In genomic region chr20:37347347-37347823, GRCh38 we compare ENCODE assay signal across 13 cellular contexts. TPM values are rescaled to one million over a fixed set of nuclear protein-coding genes. Genes with fewer than 3 reads are reported as not detected.
A peak's percentile ranks its signal among the peaks of the same experiment; 100 is the strongest.
DNase-seq lines count a peak whose midpoint lies in the region; ATAC-seq, FAIRE-seq and TF ChIP-seq lines count a peak whose summit lies in the region.
"Had no signal": no experiment of that assay in that cellular context is flagged by ENCODE, and none has a peak within 500 bp of the region (broad histone marks: within the 10 kb centered on the region; RNA-seq: fewer than 3 reads in every experiment).

No MANE protein-coding gene starts in this region.

- TSS peak; percentile 51 for BruUV-seq in endothelial cell of umbilical vein (replicated peaks; lab: Mats Ljungman, UMichigan)

- H3K27ac ChIP-seq in OCI-LY3 (ENCODE audit: low read length) (peak overlapping the region; percentile 86), endothelial cell of umbilical vein (ENCODE audit: insufficient read depth, low read depth, low read length) (no peak overlapping the region), prostate gland (peak overlapping the region; percentile 91 to 93), gastrocnemius medialis (no peak overlapping the region)

- FAIRE-seq in endothelial cell of umbilical vein (lab: Jason Lieb, UNC): no peak
- FAIRE-seq: GM18507 had no signal

- POLR2A ChIA-PET in endothelial cell of umbilical vein (lab: Charles Lee): no interaction called here

- no peaks in the 10 kb centered on the region for H3K9me3 ChIP-seq in OCI-LY3 (ENCODE audit: insufficient read depth, low read length)
- no peaks in the 10 kb centered on the region for H3K9me3 ChIP-seq in endothelial cell of umbilical vein (replicated peaks; ENCODE audit: control insufficient read depth, insufficient read depth, low read length)
- H3K9me3 ChIP-seq in prostate gland: no peaks in the 10 kb centered on the region
- H3K9me3 ChIP-seq in gastrocnemius medialis: no peaks in the 10 kb centered on the region

- H3K27me3 ChIP-seq in OCI-LY3 (ENCODE audit: low read depth, low read length): no peaks in the 10 kb centered on the region
- no peaks in the 10 kb centered on the region for H3K27me3 ChIP-seq in endothelial cell of umbilical vein (ENCODE audit: control insufficient read depth in 2 of 2, insufficient read depth in 2 of 2, low read length in 2 of 2)
- H3K27me3 ChIP-seq in prostate gland (replicated peaks; ENCODE audit: insufficient read depth): no peaks in the 10 kb centered on the region
- H3K27me3 ChIP-seq in gastrocnemius medialis: peaks cover 3 to 13% (median 10%) of the 10 kb centered on the region in 3 donors

- dilution Hi-C loops in endothelial cell of umbilical vein (cut with MboI; ENCODE audit: extremely low pct_ligation_motif_present, low sequenced_read_pairs): no loop called here

- no peaks in the 10 kb centered on the region for H3K9me1 ChIP-seq in endothelial cell of umbilical vein (replicated peaks; ENCODE audit: control insufficient read depth, extremely low read depth, insufficient read depth, low read length)

- peaks cover 55% of the 10 kb centered on the region for H4K20me1 ChIP-seq in OCI-LY3 (ENCODE audit: insufficient read depth, low read length)
- H4K20me1 ChIP-seq in endothelial cell of umbilical vein (replicated peaks; ENCODE audit: control insufficient read depth, extremely low read depth, insufficient read depth, low read length): peaks cover 3% of the 10 kb centered on the region

- TF ChIP-seq POLR2A in endothelial cell of umbilical vein (IDR thresholded peaks at IDR 0.05; ENCODE audit: low read depth, low read length): no peak
- TF ChIP-seq POLR2A in prostate gland (IDR thresholded peaks at IDR 0.05): no peak
- TF ChIP-seq POLR2A in gastrocnemius medialis (IDR thresholded peaks at IDR 0.05): no peak

- peaks cover 77% of the 10 kb centered on the region for H3K4me1 ChIP-seq in OCI-LY3 (ENCODE audit: low read length)
- peaks cover 16% of the 10 kb centered on the region for H3K4me1 ChIP-seq in endothelial cell of umbilical vein (ENCODE audit: control insufficient read depth, extremely low read depth, insufficient read depth, low read length)
- peaks cover 15% of the 10 kb centered on the region for H3K4me1 ChIP-seq in prostate gland (replicated peaks)
- no peaks in the 10 kb centered on the region for H3K4me1 ChIP-seq in gastrocnemius medialis

- TF ChIP-seq CTCF in OCI-LY3 (IDR thresholded peaks at IDR 0.05; ENCODE audit: low read depth, low read length) (no peak), endothelial cell of umbilical vein (IDR thresholded peaks at IDR 0.05; ENCODE audit: extremely low read depth in 1 of 2, insufficient read depth in 1 of 2, low read depth in 1 of 2, low read length in 2 of 2) (no peak), prostate gland (IDR thresholded peaks at IDR 0.05) (no peak), gastrocnemius medialis (IDR thresholded peaks at IDR 0.05 in 4 of 5, conservative IDR thresholded peaks at IDR 0.05 in 1 of 5) (no peak)

- peak overlapping the region; percentile 98 for H3K4me2 ChIP-seq in OCI-LY3 (ENCODE audit: low read length)
- H3K4me2 ChIP-seq in endothelial cell of umbilical vein (ENCODE audit: insufficient read depth, low read length): peak overlapping the region; percentile 76

- intact Hi-C loops in endothelial cell of umbilical vein (cut with micrococcal nuclease) (loop anchor here (2.0 to 5.0 kb wide), 2 partner anchors 37 to 50 kb away; no protein-coding TSS in a partner anchor), prostate gland (cut with DNase I) (no loop called here), gastrocnemius medialis (cut with DNase I; ENCODE audit: low total_unique reads) (no loop called here)

- 85% methylated on average over 7 of the region's 7 CpGs for WGBS in prostate gland

- H3K79me2 ChIP-seq in OCI-LY3 (ENCODE audit: low read length): peaks cover 84% of the 10 kb centered on the region
- H3K79me2 ChIP-seq in endothelial cell of umbilical vein (ENCODE audit: control insufficient read depth, insufficient read depth, low read length): peaks cover 59% of the 10 kb centered on the region

- in situ Hi-C loops in gastrocnemius medialis (cut with MboI; ENCODE audit: low sequenced_read_pairs in 4 of 4): no loop called here

- ATAC-seq in activated CD4-positive, CD25-positive, alpha-beta regulatory T cell treated with anti-CD3 and anti-CD28 coated beads, Interleukin-2, amount 50 U/mL, for 24 hours: no peak
- ATAC-seq in gastrocnemius medialis: no peak

- no peak overlapping the region for H2AFZ ChIP-seq in OCI-LY3 (ENCODE audit: low read depth, low read length)
- no peak overlapping the region for H2AFZ ChIP-seq in endothelial cell of umbilical vein (ENCODE audit: low read depth, low read length)

- CTCF ChIA-PET in endothelial cell of umbilical vein (lab: Charles Lee): interaction anchor here (1.0 to 1.5 kb wide), 3 partner anchors 9 to 14 kb away, joined by 3 to 6 read pairs (median 3); no protein-coding TSS in a partner anchor

- H3K4me3 ChIP-seq in OCI-LY3 (ENCODE audit: low read length) (peak overlapping the region; percentile 86), endothelial cell of umbilical vein (replicated peaks in 1 of 3; ENCODE audit: insufficient read depth in 1 of 3, low read depth in 1 of 3, low read length in 3 of 3) (no peak overlapping the region), prostate gland (peak overlapping the region in 1 of 2 donors; percentile 70), gastrocnemius medialis (no peak overlapping the region)

- DNase-seq in D341Med (ENCODE audit: low spot score) (peak; percentile 9), endothelial cell of umbilical vein (ENCODE audit: low read depth, low spot score) (no peak), prostate gland (ENCODE audit: low spot score) (no peak), NCI-H2081 treated with DMSO at 0.1 percent for 48 hours (lab: John Stamatoyannopoulos, UW) (no peak), gastrocnemius medialis (no peak), NOMO-1 treated with dmso at 0.1 percent for 144 hours (lab: John Stamatoyannopoulos, UW; ENCODE audit: unreplicated experiment) (no peak)
- DNase-seq: activated CD4-positive, CD25-positive, alpha-beta regulatory T cell; erythroblast; NCI-H2171; occipital lobe had no signal

- peak overlapping the region; percentile 98 for H3K9ac ChIP-seq in OCI-LY3 (ENCODE audit: low read length)
- H3K9ac ChIP-seq in endothelial cell of umbilical vein (replicated peaks; ENCODE audit: extremely low read depth, insufficient read depth, low read length): no peak overlapping the region

- H3K36me3 ChIP-seq in OCI-LY3 (replicated peaks; ENCODE audit: low read depth, low read length): peaks cover 53% of the 10 kb centered on the region
- peaks cover 3 to 6% of the 10 kb centered on the region in 2 experiments for H3K36me3 ChIP-seq in endothelial cell of umbilical vein (ENCODE audit: control insufficient read depth in 2 of 2, extremely low read depth in 1 of 2, insufficient read depth in 2 of 2, low read length in 2 of 2)
- no peaks in the 10 kb centered on the region for H3K36me3 ChIP-seq in prostate gland
- no peaks in the 10 kb centered on the region for H3K36me3 ChIP-seq in gastrocnemius medialis

TF ChIP-seq in endothelial cell of umbilical vein, 7 proteins besides CTCF, POLR2A, EP300 and RAD21:
- TF ChIP-seq EZH2 (IDR thresholded peaks at IDR 0.05; ENCODE audit: borderline replicate concordance, low read depth, low read length, severe bottlenecking): no peak

RNA-seq across cellular contexts. Expression of gene SRC, which starts 1.4 kb away (rescaled TPM):
- total RNA-seq in endothelial cell of umbilical vein (29.4 and 30.7 TPM in 2 replicates), prostate gland (100 to 1,000 TPM in 1 of 2 donors, 10 to 100 TPM in 1; 61.2 to 149 TPM), gastrocnemius medialis (1 to 10 TPM; 1.0 to 2.3 (median 1.8) TPM)
- 22.6 and 22.8 TPM in 2 replicates for polyA plus RNA-seq in endothelial cell of umbilical vein
- 15.6 and 20.5 TPM in 2 replicates for polyA plus RNA-seq in endothelial cell of umbilical vein (2011; cell fraction: cytosol; rRNA removed)
- polyA plus RNA-seq in endothelial cell of umbilical vein (2011; cell fraction: nucleus; rRNA removed): 61.8 and 62.6 TPM in 2 replicates
- polyA plus RNA-seq in endothelial cell of umbilical vein (2012): 27.1 and 37.5 TPM in 2 replicates
- 24.8 and 33.1 TPM in 2 replicates for polyA minus RNA-seq in endothelial cell of umbilical vein
- polyA minus RNA-seq in endothelial cell of umbilical vein (2011; cell fraction: cytosol; rRNA and poly(A)+ RNA removed): not detected
- polyA minus RNA-seq in endothelial cell of umbilical vein (2011; cell fraction: nucleus; rRNA and poly(A)+ RNA removed): 36.5 and 36.6 TPM in 2 replicates

RNA-seq across cellular contexts. Expression of gene MANBAL, which starts 57.9 kb away (rescaled TPM):
- total RNA-seq in endothelial cell of umbilical vein: 32.3 and 34.6 TPM in 2 replicates
- 104 and 115 TPM in 2 replicates for polyA plus RNA-seq in endothelial cell of umbilical vein
- polyA plus RNA-seq in endothelial cell of umbilical vein (2011; cell fraction: cytosol; rRNA removed): 76.2 and 86.7 TPM in 2 replicates
- polyA plus RNA-seq in endothelial cell of umbilical vein (2011; cell fraction: nucleus; rRNA removed): 35.4 and 39.9 TPM in 2 replicates
- 49.7 and 56.4 TPM in 2 replicates for polyA plus RNA-seq in endothelial cell of umbilical vein (2012)
- polyA minus RNA-seq in endothelial cell of umbilical vein: 32.6 and 33.1 TPM in 2 replicates
- 25.5 TPM for polyA minus RNA-seq in endothelial cell of umbilical vein (2011; cell fraction: cytosol; rRNA and poly(A)+ RNA removed)
- 7.4 and 9.4 TPM in 2 replicates for polyA minus RNA-seq in endothelial cell of umbilical vein (2011; cell fraction: nucleus; rRNA and poly(A)+ RNA removed)
- total RNA-seq in prostate gland: 10 to 100 TPM; 28.9 to 39.4 TPM
- total RNA-seq in gastrocnemius medialis: 10 to 100 TPM in 1 of 4 donors, 1 to 10 TPM in 3; 6.6 to 11.8 (median 7.5) TPM

Comparison
In these comparisons a context has a peak if more than half of its experiments do, and no peak if none do; other contexts are left out.
1. H3K27ac ChIP-seq: peak in OCI-LY3 (single experiment) and prostate gland (2 of 2); none in endothelial cell of umbilical vein (single experiment) and gastrocnemius medialis (0 of 4).